19 cellular contexts compared by ENCODE assay signal in genomic region chr11:69369945-69370344, GRCh38.
"Had no signal": no experiment of that assay in that cellular context is flagged by ENCODE, and none has a peak within 500 bp of the region (broad histone marks: within the 10 kb centered on the region; RNA-seq: fewer than 3 reads in every experiment).

No MANE protein-coding gene starts in this region.

- H3K9me3 ChIP-seq: sigmoid colon, SJSA1, thyroid gland, uterus had no signal

- H3K27me3 ChIP-seq: left lung, SJSA1, spleen, thyroid gland, uterus had no signal

- H3K36me3 ChIP-seq: left lung, sigmoid colon, SJSA1, spleen, thyroid gland, uterus had no signal

- FAIRE-seq: astrocyte, bronchial epithelial cell, endothelial cell of umbilical vein, keratinocyte, TTC549 had no signal

- DNase-seq: activated CD4-positive, alpha-beta T cell treated with anti-CD3 and anti-CD28 coated beads, Interleukin-2, amount 10 ng/mL, durations not matched to agents 7 days and 5 days; activated naive CD4-positive, alpha-beta T cell; activated T-cell treated with anti-CD3 and anti-CD28 coated beads, Interleukin-2, amount 50 U/mL, for 72 hours; foreskin fibroblast; hippocampal formation; left lung; mesendoderm; sigmoid colon; spleen; T-helper 2 cell; thyroid gland; uterus had no signal

- H3K4me1 Mint-ChIP-seq: activated B cell treated with CpG ODN at 0.5 μM for 24 hours; activated CD4-positive, alpha-beta T cell treated with anti-CD3 and anti-CD28 coated beads, Interleukin-2, amount 10 ng/mL, durations not matched to agents 7 days and 5 days had no signal

- H3K4me3 ChIP-seq: left lung, sigmoid colon, SJSA1, spleen, thyroid gland, uterus had no signal

- H3K27ac Mint-ChIP-seq: activated B cell treated with CpG ODN at 0.5 μM for 24 hours; activated CD4-positive, alpha-beta T cell treated with anti-CD3 and anti-CD28 coated beads, Interleukin-2, amount 10 ng/mL, durations not matched to agents 7 days and 5 days; activated T-cell treated with anti-CD3 and anti-CD28 coated beads, Interleukin-2, amount 50 U/mL, for 72 hours had no signal

- ATAC-seq: activated T-cell treated with anti-CD3 and anti-CD28 coated beads, Interleukin-2, amount 50 U/mL, for 72 hours; left lung had no signal

- H3K4me3 Mint-ChIP-seq: activated B cell treated with CpG ODN at 0.5 μM for 24 hours; activated CD4-positive, alpha-beta T cell treated with anti-CD3 and anti-CD28 coated beads, Interleukin-2, amount 10 ng/mL, durations not matched to agents 7 days and 5 days; activated T-cell treated with anti-CD3 and anti-CD28 coated beads, Interleukin-2, amount 50 U/mL, for 72 hours had no signal

- H3K27ac ChIP-seq: left lung, sigmoid colon, SJSA1, spleen, thyroid gland, uterus had no signal

- H3K4me1 ChIP-seq: sigmoid colon, thyroid gland, uterus had no signal

- H3K9me3 Mint-ChIP-seq: activated B cell treated with CpG ODN at 0.5 μM for 24 hours had no signal
